ENCODE assay signal across 29 cellular contexts in genomic region chr3:193530231-193531165, GRCh38. TPM values are rescaled to one million over a fixed set of nuclear protein-coding genes. Genes with fewer than 3 reads are reported as not detected.
"Had no signal": no experiment of that assay in that cellular context is flagged by ENCODE, and none has a peak within 500 bp of the region (broad histone marks: within the 10 kb centered on the region; RNA-seq: fewer than 3 reads in every experiment).

No MANE protein-coding gene starts in this region.

- DNase-seq: activated CD4-positive, alpha-beta T cell treated with anti-CD3 and anti-CD28 coated beads for 48 hours; activated CD4-positive, alpha-beta T cell treated with anti-CD3 and anti-CD28 coated beads, Interleukin-2, amount 50 U/mL, for 4 hours; activated CD4-positive, CD25-positive, alpha-beta regulatory T cell treated with anti-CD3 and anti-CD28 coated beads, Interleukin-2, amount 50 U/mL, for 72 hours; activated CD8-positive, alpha-beta memory T cell treated with anti-CD3 and anti-CD28 coated beads, Interleukin-2, amount 50 U/mL, for 48 hours; activated CD8-positive, alpha-beta T cell treated with anti-CD3 and anti-CD28 coated beads, Interleukin-2, amount 10 ng/mL, durations not matched to agents 7 days and 5 days; activated effector memory CD4-positive, alpha-beta T cell treated with Interleukin-2 at 50 U/mL for 16 hours; activated naive CD4-positive, alpha-beta T cell treated with Interleukin-2 at 50 U/mL for 16 hours; activated naive CD8-positive, alpha-beta T cell treated with anti-CD3 and anti-CD28 coated beads for 36 hours; activated T-cell treated with anti-CD3 and anti-CD28 coated beads, Interleukin-2, amount 50 U/mL, for 1 hour; central memory CD4-positive, alpha-beta T cell; MV-4-11; NCI-H1092 treated with DMSO at 0.1 percent for 48 hours; NCI-H1417 treated with DMSO at 0.1 percent for 48 hours; NCI-H1694; NCI-H2029; NCI-H2107; NCI-H2171 treated with DMSO at 0.1 percent for 48 hours; NCI-H510A treated with DMSO at 0.1 percent for 48 hours; PC-3; SIG-M5; SW 1271; T-helper 17 cell; T-helper 9 cell had no signal

- H3K36me3 Mint-ChIP-seq: WTC11 had no signal

- FAIRE-seq: RCC 7860 had no signal

- H3K4me2 ChIP-seq: KMS-11 had no signal

- H3K4me3 ChIP-seq: breast epithelium had no signal

- H3K9me3 Mint-ChIP-seq: activated naive CD8-positive, alpha-beta T cell treated with anti-CD3 and anti-CD28 coated beads for 36 hours had no signal

- H3K27me3 Mint-ChIP-seq: activated naive CD8-positive, alpha-beta T cell treated with anti-CD3 and anti-CD28 coated beads for 36 hours had no signal

- H3K36me3 ChIP-seq: breast epithelium had no signal

- H3K4me1 ChIP-seq: breast epithelium had no signal

- ATAC-seq: activated CD8-positive, alpha-beta T cell treated with anti-CD3 and anti-CD28 coated beads, Interleukin-2, amount 10 ng/mL, durations not matched to agents 7 days and 5 days; PC-3; T-helper 17 cell; WTC11 had no signal

- H3K27me3 ChIP-seq: breast epithelium had no signal

- H3K27ac ChIP-seq: breast epithelium, KMS-11 had no signal

- H3K4me1 Mint-ChIP-seq: activated naive CD8-positive, alpha-beta T cell treated with anti-CD3 and anti-CD28 coated beads for 36 hours; T-helper 17 cell; WTC11 had no signal

- H3K27ac Mint-ChIP-seq: activated CD8-positive, alpha-beta T cell treated with anti-CD3 and anti-CD28 coated beads, Interleukin-2, amount 10 ng/mL, durations not matched to agents 7 days and 5 days; activated naive CD8-positive, alpha-beta T cell treated with anti-CD3 and anti-CD28 coated beads for 36 hours; T-helper 17 cell; WTC11 had no signal

- H3K9me3 ChIP-seq: breast epithelium had no signal

- H3K9ac ChIP-seq: KMS-11 had no signal

- H3K4me3 Mint-ChIP-seq: activated CD8-positive, alpha-beta T cell treated with anti-CD3 and anti-CD28 coated beads, Interleukin-2, amount 10 ng/mL, durations not matched to agents 7 days and 5 days; activated naive CD8-positive, alpha-beta T cell treated with anti-CD3 and anti-CD28 coated beads for 36 hours; T-helper 17 cell; WTC11 had no signal

RNA-seq across cellular contexts. Expression of gene ATP13A4, which starts 24.2 kb away (rescaled TPM):
- total RNA-seq: chondrocyte, MCF 10A, PC-3 had no signal
